8 cellular contexts compared by ENCODE assay signal in the genomic region with DNA sequence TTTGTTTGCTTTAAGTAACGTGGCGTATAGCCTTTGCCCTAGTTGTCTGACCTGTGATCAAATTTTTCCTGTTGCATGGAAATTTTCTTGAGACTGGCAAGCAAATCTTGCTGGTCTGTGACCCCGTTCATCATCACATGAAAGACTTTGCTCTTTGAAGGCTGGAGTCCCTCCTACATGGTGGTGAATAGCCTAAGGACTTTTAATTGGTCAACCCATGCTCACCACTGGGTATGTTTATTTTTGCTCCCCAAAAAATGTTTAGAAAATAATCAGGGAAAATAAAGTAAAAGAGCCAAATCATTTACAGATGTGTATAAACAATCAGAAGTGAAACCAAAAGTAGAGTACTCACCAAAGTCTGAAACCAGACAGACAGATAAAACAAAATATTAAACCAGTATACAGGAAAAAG.
DNase-seq lines count a peak whose midpoint lies in the region; ATAC-seq lines count a peak whose summit lies in the region.

No MANE protein-coding gene starts in this region.

- peaks cover 3% of the 10 kb centered on the region for H3K36me3 Mint-ChIP-seq in activated CD4-positive, alpha-beta memory T cell treated with anti-CD3 and anti-CD28 coated beads for 36 hours
- H3K36me3 Mint-ChIP-seq in naive B cell = no peaks in the 10 kb centered on the region

- H3K27ac Mint-ChIP-seq in activated CD4-positive, alpha-beta memory T cell treated with anti-CD3 and anti-CD28 coated beads for 36 hours = peak overlapping the region; percentile 35
- peak overlapping the region in 2 of 6 donors; percentile 56 to 66 for H3K27ac Mint-ChIP-seq in naive B cell

- H3K36me3 ChIP-seq in H7 (replicated peaks; ENCODE audit: control insufficient read depth, insufficient read depth, low read length) = no peaks in the 10 kb centered on the region

- peak; percentile 65 for ATAC-seq in GM18868 (IDR thresholded peaks at IDR 0.05; ENCODE audit: unreplicated experiment)
- ATAC-seq in HG02870 (IDR thresholded peaks at IDR 0.05; ENCODE audit: unreplicated experiment) = peak; percentile 62
- ATAC-seq in naive B cell (ENCODE audit: low read depth in 2 of 2) = no peak

- peak overlapping the region; percentile 51 for H3K4me3 Mint-ChIP-seq in activated CD4-positive, alpha-beta memory T cell treated with anti-CD3 and anti-CD28 coated beads for 36 hours
- peak overlapping the region in 6 of 8 donors; percentile 0 to 50 (median 34) for H3K4me3 Mint-ChIP-seq in naive B cell

- CTCF ChIA-PET in activated CD4-positive, alpha-beta memory T cell treated with anti-CD3 and anti-CD28 coated beads for 36 hours (lab: Charles Lee) = interaction anchor here (2.0 kb wide), 1 partner anchor 19 kb away, joined by 7 read pairs; no protein-coding TSS in a partner anchor

- no peak for DNase-seq in activated CD4-positive, alpha-beta memory T cell treated with anti-CD3 and anti-CD28 coated beads for 36 hours
- DNase-seq in naive B cell (no peak), posterior vena cava (ENCODE audit: low spot score) (no peak), SIG-M5 treated with dmso at 0.1 percent for 504 hours (lab: John Stamatoyannopoulos, UW; ENCODE audit: unreplicated experiment) (no peak), H7 (no peak), mucosa of gallbladder (ENCODE audit: low spot score) (no peak)

- peaks cover 14% of the 10 kb centered on the region for H3K4me1 Mint-ChIP-seq in activated CD4-positive, alpha-beta memory T cell treated with anti-CD3 and anti-CD28 coated beads for 36 hours (ENCODE audit: low read depth)
- peaks cover 7 to 11% (median 11%) of the 10 kb centered on the region in 3 donors for H3K4me1 Mint-ChIP-seq in naive B cell

- no peak overlapping the region for H3K4me3 ChIP-seq in H7 (ENCODE audit: insufficient read depth, low read depth, low read length)

- H3K27me3 ChIP-seq in H7 (ENCODE audit: control insufficient read depth, insufficient read depth, low read length) = no peaks in the 10 kb centered on the region

- intact Hi-C loops in activated CD4-positive, alpha-beta memory T cell treated with anti-CD3 and anti-CD28 coated beads for 36 hours (cut with micrococcal nuclease) = no loop called here
- intact Hi-C loops in posterior vena cava (cut with DNase I) = no loop called here

- no peaks in the 10 kb centered on the region for H3K27me3 Mint-ChIP-seq in activated CD4-positive, alpha-beta memory T cell treated with anti-CD3 and anti-CD28 coated beads for 36 hours
- H3K27me3 Mint-ChIP-seq in naive B cell = no peaks in the 10 kb centered on the region

- peaks cover 4% of the 10 kb centered on the region for H3K9me3 Mint-ChIP-seq in activated CD4-positive, alpha-beta memory T cell treated with anti-CD3 and anti-CD28 coated beads for 36 hours
- peaks cover 3 to 8% (median 5%) of the 10 kb centered on the region in 7 donors for H3K9me3 Mint-ChIP-seq in naive B cell

- POLR2A ChIA-PET in activated CD4-positive, alpha-beta memory T cell treated with anti-CD3 and anti-CD28 coated beads for 36 hours (lab: Charles Lee) = no interaction called here

Comparison
In these comparisons a context has a peak if more than half of its experiments do, and no peak if none do; other contexts are left out.
1. ATAC-seq: peak in GM18868 (single experiment) and HG02870 (single experiment); none in naive B cell (0 of 2).